Comparison of ENCODE assay signal across 27 cellular contexts in the genomic region with DNA sequence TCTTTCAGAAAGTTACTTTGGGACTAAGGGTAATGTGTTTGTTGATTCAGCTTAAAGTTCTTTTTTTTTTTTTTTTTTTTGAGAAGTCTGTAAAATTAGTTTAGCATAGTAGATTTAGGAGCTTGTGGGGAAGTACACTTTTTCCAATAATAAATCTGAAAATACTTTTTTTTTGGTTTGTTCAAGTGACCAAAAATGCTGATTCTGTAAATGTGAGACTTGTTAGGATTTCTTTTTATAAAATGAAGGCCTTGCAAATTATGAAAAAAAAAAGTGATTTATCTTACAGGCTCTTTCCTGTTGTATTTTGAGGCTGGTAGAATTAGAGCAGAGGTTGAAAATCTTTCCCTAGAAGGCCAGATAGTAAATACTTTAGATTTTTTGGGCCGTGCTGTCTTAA.
"Had no signal": no experiment of that assay in that cellular context is flagged by ENCODE, and none has a peak within 500 bp of the region (broad histone marks: within the 10 kb centered on the region; RNA-seq: fewer than 3 reads in every experiment).

No MANE protein-coding gene starts in this region.

- ATAC-seq: effector memory CD8-positive, alpha-beta T cell; esophagus mucosa; foreskin keratinocyte; gastrocnemius medialis; gastroesophageal sphincter; heart left ventricle; heart right ventricle had no signal

- H3K4me1 ChIP-seq: colonic mucosa had no signal

- DNase-seq: colonic mucosa; cortex of kidney; dermis blood vessel endothelial cell; dorsolateral prefrontal cortex; effector CD4-positive, alpha-beta T cell; effector CD8-positive, alpha-beta T cell; effector memory CD4-positive, alpha-beta T cell; effector memory CD8-positive, alpha-beta T cell; endodermal cell; erythroblast; esophagus squamous epithelium; foreskin fibroblast; foreskin keratinocyte; foreskin melanocyte; gastrocnemius medialis; glutamatergic neuron; head of caudate nucleus; heart left ventricle; heart right ventricle had no signal

- H3K4me3 ChIP-seq: colonic mucosa, coronary artery, dorsolateral prefrontal cortex, esophagus muscularis mucosa, esophagus squamous epithelium, gastrocnemius medialis, gastroesophageal sphincter, heart left ventricle, heart right ventricle, hepatocyte had no signal

- H2AFZ ChIP-seq: hepatocyte had no signal

- H3K36me3 ChIP-seq: colonic mucosa had no signal

- H3K9me3 ChIP-seq: colonic mucosa, esophagus muscularis mucosa, esophagus squamous epithelium, gastrocnemius medialis, gastroesophageal sphincter, heart left ventricle, heart right ventricle had no signal

- FAIRE-seq: endothelial cell of umbilical vein, frontal cortex had no signal

- H3K27ac ChIP-seq: colonic mucosa, coronary artery, dorsolateral prefrontal cortex, epithelial cell of prostate, esophagus muscularis mucosa, esophagus squamous epithelium, foreskin keratinocyte, gastrocnemius medialis, gastroesophageal sphincter, heart left ventricle, heart right ventricle, hepatocyte had no signal

- H3K27me3 ChIP-seq: colonic mucosa, dorsolateral prefrontal cortex, esophagus muscularis mucosa, esophagus squamous epithelium, foreskin keratinocyte, gastrocnemius medialis, gastroesophageal sphincter, heart left ventricle, heart right ventricle, hepatocyte had no signal

- H3K4me2 ChIP-seq: hepatocyte had no signal
